ENCODE assay signal across 17 cellular contexts in the genomic region with DNA sequence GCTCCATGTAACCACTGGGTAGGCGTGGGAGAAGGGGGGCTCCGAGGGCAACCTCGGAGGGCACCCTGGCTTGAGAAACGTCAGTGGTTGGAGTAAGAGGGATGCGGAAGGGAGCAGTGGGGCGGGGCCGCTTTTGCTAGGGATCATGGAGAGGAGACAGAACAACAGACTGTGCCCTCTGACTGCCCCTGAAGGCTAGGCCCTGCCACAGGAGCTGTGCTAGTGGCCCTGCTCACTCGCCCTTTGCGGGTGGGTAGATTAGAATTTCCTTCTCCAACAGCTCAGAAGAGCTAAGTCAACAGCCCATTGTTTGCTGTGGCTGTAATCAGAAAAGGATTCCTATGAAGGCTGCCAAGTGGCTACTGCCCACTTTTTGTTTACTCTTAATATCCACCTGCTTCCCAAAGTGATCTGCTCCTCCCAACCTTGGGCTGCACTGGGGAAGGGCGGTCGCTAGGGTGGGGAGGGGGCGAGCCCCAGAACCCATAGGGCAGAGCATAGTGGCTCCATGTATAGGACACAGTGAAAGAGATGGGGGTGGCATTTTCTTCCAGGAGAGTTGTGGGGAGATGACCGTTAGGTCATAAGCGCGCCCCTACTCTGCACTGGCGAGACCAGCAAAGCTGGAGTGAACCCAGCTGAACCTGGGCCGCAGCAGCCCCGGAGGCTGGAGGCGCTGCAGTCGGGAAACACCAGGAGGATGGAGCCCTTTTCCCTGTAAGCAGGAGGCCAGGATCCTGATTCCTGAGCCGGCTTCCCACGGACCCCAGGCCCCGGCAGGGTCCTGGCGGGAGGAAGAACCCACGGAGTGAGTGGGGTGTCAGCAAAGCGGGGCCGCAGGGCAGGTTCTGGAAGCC. TPM values are rescaled to one million over a fixed set of nuclear protein-coding genes. Genes with fewer than 3 reads are reported as not detected.
DNase-seq lines count a peak whose midpoint lies in the region; ATAC-seq, FAIRE-seq and TF ChIP-seq lines count a peak whose summit lies in the region.
"Had no signal": no experiment of that assay in that cellular context is flagged by ENCODE, and none has a peak within 500 bp of the region (broad histone marks: within the 10 kb centered on the region; RNA-seq: fewer than 3 reads in every experiment).

No MANE protein-coding gene starts in this region.

- 76 to 82% (median 80%) methylated on average over 25 to 27 of the region's 27 CpGs for WGBS in small intestine, 3 donors

- no peak overlapping the region for H3K27ac Mint-ChIP-seq in activated CD8-positive, alpha-beta memory T cell treated with anti-CD3 and anti-CD28 coated beads, Interleukin-2, amount 10 ng/mL, durations not matched to agents 7 days and 5 days
- no peak overlapping the region for H3K27ac Mint-ChIP-seq in activated CD8-positive, alpha-beta T cell treated with anti-CD3 and anti-CD28 coated beads, Interleukin-2, amount 10 ng/mL, durations not matched to agents 7 days and 5 days

- CTCF ChIA-PET in activated CD8-positive, alpha-beta memory T cell treated with anti-CD3 and anti-CD28 coated beads, Interleukin-2, amount 10 ng/mL, durations not matched to agents 7 days and 5 days (lab: Charles Lee) = interaction anchor here (1.5 kb wide), 1 partner anchor 7 kb away, joined by 3 read pairs; no protein-coding TSS in a partner anchor
- CTCF ChIA-PET in activated CD8-positive, alpha-beta T cell treated with anti-CD3 and anti-CD28 coated beads, Interleukin-2, amount 10 ng/mL, durations not matched to agents 7 days and 5 days (lab: Charles Lee) = no interaction called here

- FAIRE-seq in small intestine (lab: Jason Lieb, UNC) = no peak
- FAIRE-seq: A549 had no signal

- no peaks in the 10 kb centered on the region for H3K4me1 Mint-ChIP-seq in activated CD8-positive, alpha-beta memory T cell treated with anti-CD3 and anti-CD28 coated beads, Interleukin-2, amount 10 ng/mL, durations not matched to agents 7 days and 5 days
- H3K4me1 Mint-ChIP-seq in activated CD8-positive, alpha-beta T cell treated with anti-CD3 and anti-CD28 coated beads, Interleukin-2, amount 10 ng/mL, durations not matched to agents 7 days and 5 days (ENCODE audit: low read depth) = no peaks in the 10 kb centered on the region

- TF ChIP-seq POLR2A in uterus (IDR thresholded peaks at IDR 0.05) = no peak

- no peak for TF ChIP-seq CTCF in uterus (IDR thresholded peaks at IDR 0.05)

- H3K36me3 ChIP-seq in small intestine (ENCODE audit: control insufficient read depth in 2 of 2, insufficient read depth in 2 of 2, low read length in 2 of 2) = peaks cover 2% of the 10 kb centered on the region in 2 donors
- H3K36me3 ChIP-seq in uterus = no peaks in the 10 kb centered on the region

- no peaks in the 10 kb centered on the region for H3K27me3 Mint-ChIP-seq in activated CD8-positive, alpha-beta memory T cell treated with anti-CD3 and anti-CD28 coated beads, Interleukin-2, amount 10 ng/mL, durations not matched to agents 7 days and 5 days
- no peaks in the 10 kb centered on the region for H3K27me3 Mint-ChIP-seq in activated CD8-positive, alpha-beta T cell treated with anti-CD3 and anti-CD28 coated beads, Interleukin-2, amount 10 ng/mL, durations not matched to agents 7 days and 5 days (ENCODE audit: low read depth)

- H3K4me1 ChIP-seq in small intestine (ENCODE audit: control insufficient read depth in 2 of 2, insufficient read depth in 1 of 2, low read depth in 1 of 2, low read length in 1 of 2) (peaks cover 0 to 2% of the 10 kb centered on the region in 2 donors), uterus (no peaks in the 10 kb centered on the region)
- H3K4me1 ChIP-seq: suprapubic skin had no signal

- no peak overlapping the region for H3K4me3 ChIP-seq in small intestine (ENCODE audit: low read depth in 1 of 2, low read length in 2 of 2)
- H3K4me3 ChIP-seq in uterus = no peak overlapping the region
- H3K4me3 ChIP-seq: A549, skin epidermis, suprapubic skin had no signal

- intact Hi-C loops in left ventricle myocardium superior (cut with micrococcal nuclease) (no loop called here), uterus (cut with DNase I; ENCODE audit: low total_unique reads) (no loop called here)

- peak; percentile 54 for DNase-seq in activated CD8-positive, alpha-beta memory T cell treated with anti-CD3 and anti-CD28 coated beads for 24 hours
- no peak for DNase-seq in activated CD8-positive, alpha-beta memory T cell treated with anti-CD3 and anti-CD28 coated beads, Interleukin-2, amount 10 ng/mL, durations not matched to agents 7 days and 5 days
- peak; percentile 41 for DNase-seq in NCI-H2196 (lab: John Stamatoyannopoulos, UW; ENCODE audit: unreplicated experiment)
- DNase-seq in left ventricle myocardium superior = no peak
- peak; percentile 13 for DNase-seq in small intestine
- no peak for DNase-seq in activated CD8-positive, alpha-beta T cell treated with anti-CD3 and anti-CD28 coated beads, Interleukin-2, amount 10 ng/mL, durations not matched to agents 7 days and 5 days
- no peak for DNase-seq in uterus
- DNase-seq in NCI-H2107 (lab: John Stamatoyannopoulos, UW) = no peak
- DNase-seq: activated CD4-positive, alpha-beta T cell treated with anti-CD3 and anti-CD28 coated beads, Interleukin-2, amount 50 U/mL, for 4 hours; activated gamma-delta T cell; MM.1S; NCI-H446; T-helper 9 cell had no signal

- no peak overlapping the region for H3K4me3 Mint-ChIP-seq in activated CD8-positive, alpha-beta memory T cell treated with anti-CD3 and anti-CD28 coated beads, Interleukin-2, amount 10 ng/mL, durations not matched to agents 7 days and 5 days
- H3K4me3 Mint-ChIP-seq in activated CD8-positive, alpha-beta T cell treated with anti-CD3 and anti-CD28 coated beads, Interleukin-2, amount 10 ng/mL, durations not matched to agents 7 days and 5 days = no peak overlapping the region

- H3K9me3 ChIP-seq in small intestine (ENCODE audit: control insufficient read depth, low read depth) = no peaks in the 10 kb centered on the region
- H3K9me3 ChIP-seq in uterus = no peaks in the 10 kb centered on the region
- H3K9me3 ChIP-seq: A549, suprapubic skin had no signal

- H3K9me3 Mint-ChIP-seq in activated CD8-positive, alpha-beta memory T cell treated with anti-CD3 and anti-CD28 coated beads, Interleukin-2, amount 10 ng/mL, durations not matched to agents 7 days and 5 days (ENCODE audit: low read depth) = no peaks in the 10 kb centered on the region
- no peaks in the 10 kb centered on the region for H3K9me3 Mint-ChIP-seq in activated CD8-positive, alpha-beta T cell treated with anti-CD3 and anti-CD28 coated beads, Interleukin-2, amount 10 ng/mL, durations not matched to agents 7 days and 5 days (ENCODE audit: insufficient read depth)

- POLR2A ChIA-PET in activated CD8-positive, alpha-beta T cell treated with anti-CD3 and anti-CD28 coated beads, Interleukin-2, amount 10 ng/mL, durations not matched to agents 7 days and 5 days (lab: Charles Lee) = interaction anchor here (0.6 kb wide), 1 partner anchor 328 kb away, joined by 3 read pairs; no protein-coding TSS in a partner anchor

- no peaks in the 10 kb centered on the region for H3K27me3 ChIP-seq in small intestine (ENCODE audit: control insufficient read depth in 2 of 2, insufficient read depth in 2 of 2, low read length in 2 of 2)
- H3K27me3 ChIP-seq in uterus = no peaks in the 10 kb centered on the region
- H3K27me3 ChIP-seq: suprapubic skin had no signal

- H3K36me3 Mint-ChIP-seq in activated CD8-positive, alpha-beta memory T cell treated with anti-CD3 and anti-CD28 coated beads, Interleukin-2, amount 10 ng/mL, durations not matched to agents 7 days and 5 days = peaks cover 14% of the 10 kb centered on the region
- peaks cover 30% of the 10 kb centered on the region for H3K36me3 Mint-ChIP-seq in activated CD8-positive, alpha-beta T cell treated with anti-CD3 and anti-CD28 coated beads, Interleukin-2, amount 10 ng/mL, durations not matched to agents 7 days and 5 days (ENCODE audit: low read depth)

- ATAC-seq in activated CD8-positive, alpha-beta memory T cell treated with anti-CD3 and anti-CD28 coated beads, Interleukin-2, amount 10 ng/mL, durations not matched to agents 7 days and 5 days = no peak
- ATAC-seq in left ventricle myocardium superior = peak; percentile 55
- no peak for ATAC-seq in activated CD8-positive, alpha-beta T cell treated with anti-CD3 and anti-CD28 coated beads, Interleukin-2, amount 10 ng/mL, durations not matched to agents 7 days and 5 days

- no peak overlapping the region for H3K27ac ChIP-seq in small intestine (ENCODE audit: low read depth in 1 of 2, low read length in 1 of 2)
- H3K27ac ChIP-seq in uterus = no peak overlapping the region
- H3K27ac ChIP-seq: A549, skin epidermis, suprapubic skin had no signal

RNA-seq across cellular contexts. Expression of a gene that starts 1.9 kb away (rescaled TPM):
- total RNA-seq in activated CD8-positive, alpha-beta memory T cell treated with anti-CD3 and anti-CD28 coated beads, Interleukin-2, amount 10 ng/mL, durations not matched to agents 7 days and 5 days = not detected
- total RNA-seq in left ventricle myocardium superior (3.9 TPM), uterus (under 1 TPM in 2 of 4 donors, not detected in 2; 0.28 to 0.70 TPM)
- polyA plus RNA-seq in small intestine = under 1 TPM in 1 of 3 donors, not detected in 2; 0.22 TPM
- not detected for total RNA-seq in activated CD8-positive, alpha-beta T cell treated with anti-CD3 and anti-CD28 coated beads, Interleukin-2, amount 10 ng/mL, durations not matched to agents 7 days and 5 days
- polyA plus RNA-seq: A549, neural cell had no signal

Comparison
In these comparisons a context has a peak if more than half of its experiments do, and no peak if none do; other contexts are left out.
1. DNase-seq: peak in activated CD8-positive, alpha-beta memory T cell treated with anti-CD3 and anti-CD28 coated beads for 24 hours (single experiment), NCI-H2196 (single experiment) and small intestine (single experiment); none in activated CD8-positive, alpha-beta memory T cell treated with anti-CD3 and anti-CD28 coated beads, Interleukin-2, amount 10 ng/mL, durations not matched to agents 7 days and 5 days (single experiment), left ventricle myocardium superior (single experiment), activated CD8-positive, alpha-beta T cell treated with anti-CD3 and anti-CD28 coated beads, Interleukin-2, amount 10 ng/mL, durations not matched to agents 7 days and 5 days (single experiment), uterus (0 of 2) and NCI-H2107 (single experiment).